ENCODE assay signal across 1 cellular context in the genomic region with DNA sequence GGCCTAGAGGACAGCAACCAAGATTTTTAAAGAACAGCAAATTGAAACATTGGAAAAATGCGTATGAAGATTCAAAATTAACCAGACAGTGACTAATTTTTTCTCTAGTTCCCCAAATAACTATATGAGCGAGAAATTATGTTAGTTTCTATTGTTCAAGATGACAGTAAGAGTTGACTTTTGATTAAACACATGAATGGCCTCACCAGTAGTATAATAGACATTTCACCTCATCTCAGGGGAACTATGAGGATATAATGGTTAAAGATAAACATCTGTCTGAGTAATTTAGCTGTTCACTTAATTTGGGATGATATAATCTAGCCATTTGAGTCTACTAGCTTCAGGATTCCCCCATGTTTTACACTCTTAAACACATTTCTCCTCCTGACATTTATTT.
TF ChIP-seq lines count a peak whose summit lies in the region.

No MANE protein-coding gene starts in this region.

TF ChIP-seq in GM12878, 131 proteins besides CTCF, POLR2A, EP300 and RAD21 (continued from another document):
- TF ChIP-seq NRF1 (conservative IDR thresholded peaks at IDR 0.05; ENCODE audit: low read depth, low read length) (no peak), SIN3A (IDR thresholded peaks at IDR 0.05; ENCODE audit: low read depth, low read length) (no peak), ZNF384 (IDR thresholded peaks at IDR 0.05; ENCODE audit: borderline replicate concordance, low read depth, low read length) (no peak), TARDBP (IDR thresholded peaks at IDR 0.05; ENCODE audit: borderline replicate concordance) (no peak), PAX5 (IDR thresholded peaks at IDR 0.05; ENCODE audit: borderline replicate concordance, low read depth, low read length) (no peak), ATF7 (IDR thresholded peaks at IDR 0.05; ENCODE audit: low read depth) (peak; percentile 50; the same call in 1 of the 2 replicates), FOXM1 (IDR thresholded peaks at IDR 0.05; ENCODE audit: low read depth, low read length) (no peak), IKZF2 (IDR thresholded peaks at IDR 0.05) (peak in 1 of 2 experiments; percentile 39; a peak in 2 of 4 replicates), JUNB (IDR thresholded peaks at IDR 0.05) (peak; percentile 37; the same call in 1 of the 2 replicates), MEF2A (IDR thresholded peaks at IDR 0.05; ENCODE audit: insufficient read depth, low read depth, low read length) (no peak), NR2F1 (conservative IDR thresholded peaks at IDR 0.05) (no peak), EGR1 (IDR thresholded peaks at IDR 0.05; ENCODE audit: borderline replicate concordance in 1 of 2, low read depth in 2 of 2, low read length in 2 of 2) (no peak)
- TF ChIP-seq, protein P1, sequence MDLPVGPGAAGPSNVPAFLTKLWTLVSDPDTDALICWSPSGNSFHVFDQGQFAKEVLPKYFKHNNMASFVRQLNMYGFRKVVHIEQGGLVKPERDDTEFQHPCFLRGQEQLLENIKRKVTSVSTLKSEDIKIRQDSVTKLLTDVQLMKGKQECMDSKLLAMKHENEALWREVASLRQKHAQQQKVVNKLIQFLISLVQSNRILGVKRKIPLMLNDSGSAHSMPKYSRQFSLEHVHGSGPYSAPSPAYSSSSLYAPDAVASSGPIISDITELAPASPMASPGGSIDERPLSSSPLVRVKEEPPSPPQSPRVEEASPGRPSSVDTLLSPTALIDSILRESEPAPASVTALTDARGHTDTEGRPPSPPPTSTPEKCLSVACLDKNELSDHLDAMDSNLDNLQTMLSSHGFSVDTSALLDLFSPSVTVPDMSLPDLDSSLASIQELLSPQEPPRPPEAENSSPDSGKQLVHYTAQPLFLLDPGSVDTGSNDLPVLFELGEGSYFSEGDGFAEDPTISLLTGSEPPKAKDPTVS (IDR thresholded peaks at IDR 0.05; ENCODE audit: low read depth, low read length) = no peak
- TF ChIP-seq, protein P2, sequence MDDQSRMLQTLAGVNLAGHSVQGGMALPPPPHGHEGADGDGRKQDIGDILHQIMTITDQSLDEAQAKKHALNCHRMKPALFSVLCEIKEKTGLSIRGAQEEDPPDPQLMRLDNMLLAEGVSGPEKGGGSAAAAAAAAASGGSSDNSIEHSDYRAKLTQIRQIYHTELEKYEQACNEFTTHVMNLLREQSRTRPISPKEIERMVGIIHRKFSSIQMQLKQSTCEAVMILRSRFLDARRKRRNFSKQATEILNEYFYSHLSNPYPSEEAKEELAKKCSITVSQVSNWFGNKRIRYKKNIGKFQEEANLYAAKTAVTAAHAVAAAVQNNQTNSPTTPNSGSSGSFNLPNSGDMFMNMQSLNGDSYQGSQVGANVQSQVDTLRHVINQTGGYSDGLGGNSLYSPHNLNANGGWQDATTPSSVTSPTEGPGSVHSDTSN (IDR thresholded peaks at IDR 0.05; ENCODE audit: insufficient replicate concordance, low read depth, low read length) = no peak
